ENCODE assay signal across 1 cellular context in genomic region chrX:142233400-142233799, GRCh38.
TF ChIP-seq lines count a peak whose summit lies in the region.

No MANE protein-coding gene starts in this region.

TF ChIP-seq in HepG2, 621 proteins besides CTCF, POLR2A, EP300 and RAD21 (continued from another document):
- TF ChIP-seq IRF2 (CRISPR knock-in tag; IDR thresholded peaks at IDR 0.05) (no peak), ZSCAN20 (CRISPR knock-in tag; IDR thresholded peaks at IDR 0.05; ENCODE audit: borderline replicate concordance) (no peak), NONO (IDR thresholded peaks at IDR 0.05) (no peak), NONO (CRISPR knock-in tag; conservative IDR thresholded peaks at IDR 0.05) (no peak), MED1 (CRISPR knock-in tag; IDR thresholded peaks at IDR 0.05) (no peak), SNRNP70 (IDR thresholded peaks at IDR 0.05; ENCODE audit: low read depth, low read length) (no peak), ARID3A (IDR thresholded peaks at IDR 0.05; ENCODE audit: low read depth, low read length) (no peak), LRRFIP1 (CRISPR knock-in tag; conservative IDR thresholded peaks at IDR 0.05) (no peak), TCF12 (IDR thresholded peaks at IDR 0.05) (no peak), TCF12 (CRISPR knock-in tag; IDR thresholded peaks at IDR 0.05) (no peak), NFIC (IDR thresholded peaks at IDR 0.05; ENCODE audit: low read length) (no peak), ZNF589 (CRISPR knock-in tag; conservative IDR thresholded peaks at IDR 0.05) (no peak), ATF4 (CRISPR knock-in tag; IDR thresholded peaks at IDR 0.05) (no peak), CC2D1A (CRISPR knock-in tag; IDR thresholded peaks at IDR 0.05) (no peak), ZNF841 (CRISPR knock-in tag; IDR thresholded peaks at IDR 0.05; ENCODE audit: borderline replicate concordance) (no peak), ZFP36L2 (CRISPR knock-in tag; IDR thresholded peaks at IDR 0.05) (no peak)
- TF ChIP-seq, protein P1, sequence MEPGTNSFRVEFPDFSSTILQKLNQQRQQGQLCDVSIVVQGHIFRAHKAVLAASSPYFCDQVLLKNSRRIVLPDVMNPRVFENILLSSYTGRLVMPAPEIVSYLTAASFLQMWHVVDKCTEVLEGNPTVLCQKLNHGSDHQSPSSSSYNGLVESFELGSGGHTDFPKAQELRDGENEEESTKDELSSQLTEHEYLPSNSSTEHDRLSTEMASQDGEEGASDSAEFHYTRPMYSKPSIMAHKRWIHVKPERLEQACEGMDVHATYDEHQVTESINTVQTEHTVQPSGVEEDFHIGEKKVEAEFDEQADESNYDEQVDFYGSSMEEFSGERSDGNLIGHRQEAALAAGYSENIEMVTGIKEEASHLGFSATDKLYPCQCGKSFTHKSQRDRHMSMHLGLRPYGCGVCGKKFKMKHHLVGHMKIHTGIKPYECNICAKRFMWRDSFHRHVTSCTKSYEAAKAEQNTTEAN (CRISPR knock-in tag; conservative IDR thresholded peaks at IDR 0.05): no peak
- TF ChIP-seq, protein P2, sequence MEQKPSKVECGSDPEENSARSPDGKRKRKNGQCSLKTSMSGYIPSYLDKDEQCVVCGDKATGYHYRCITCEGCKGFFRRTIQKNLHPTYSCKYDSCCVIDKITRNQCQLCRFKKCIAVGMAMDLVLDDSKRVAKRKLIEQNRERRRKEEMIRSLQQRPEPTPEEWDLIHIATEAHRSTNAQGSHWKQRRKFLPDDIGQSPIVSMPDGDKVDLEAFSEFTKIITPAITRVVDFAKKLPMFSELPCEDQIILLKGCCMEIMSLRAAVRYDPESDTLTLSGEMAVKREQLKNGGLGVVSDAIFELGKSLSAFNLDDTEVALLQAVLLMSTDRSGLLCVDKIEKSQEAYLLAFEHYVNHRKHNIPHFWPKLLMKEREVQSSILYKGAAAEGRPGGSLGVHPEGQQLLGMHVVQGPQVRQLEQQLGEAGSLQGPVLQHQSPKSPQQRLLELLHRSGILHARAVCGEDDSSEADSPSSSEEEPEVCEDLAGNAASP (CRISPR knock-in tag; IDR thresholded peaks at IDR 0.05; ENCODE audit: borderline replicate concordance): no peak
- TF ChIP-seq, protein P3, sequence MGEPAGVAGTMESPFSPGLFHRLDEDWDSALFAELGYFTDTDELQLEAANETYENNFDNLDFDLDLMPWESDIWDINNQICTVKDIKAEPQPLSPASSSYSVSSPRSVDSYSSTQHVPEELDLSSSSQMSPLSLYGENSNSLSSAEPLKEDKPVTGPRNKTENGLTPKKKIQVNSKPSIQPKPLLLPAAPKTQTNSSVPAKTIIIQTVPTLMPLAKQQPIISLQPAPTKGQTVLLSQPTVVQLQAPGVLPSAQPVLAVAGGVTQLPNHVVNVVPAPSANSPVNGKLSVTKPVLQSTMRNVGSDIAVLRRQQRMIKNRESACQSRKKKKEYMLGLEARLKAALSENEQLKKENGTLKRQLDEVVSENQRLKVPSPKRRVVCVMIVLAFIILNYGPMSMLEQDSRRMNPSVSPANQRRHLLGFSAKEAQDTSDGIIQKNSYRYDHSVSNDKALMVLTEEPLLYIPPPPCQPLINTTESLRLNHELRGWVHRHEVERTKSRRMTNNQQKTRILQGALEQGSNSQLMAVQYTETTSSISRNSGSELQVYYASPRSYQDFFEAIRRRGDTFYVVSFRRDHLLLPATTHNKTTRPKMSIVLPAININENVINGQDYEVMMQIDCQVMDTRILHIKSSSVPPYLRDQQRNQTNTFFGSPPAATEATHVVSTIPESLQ (CRISPR knock-in tag; conservative IDR thresholded peaks at IDR 0.05): no peak
- TF ChIP-seq, protein P4, sequence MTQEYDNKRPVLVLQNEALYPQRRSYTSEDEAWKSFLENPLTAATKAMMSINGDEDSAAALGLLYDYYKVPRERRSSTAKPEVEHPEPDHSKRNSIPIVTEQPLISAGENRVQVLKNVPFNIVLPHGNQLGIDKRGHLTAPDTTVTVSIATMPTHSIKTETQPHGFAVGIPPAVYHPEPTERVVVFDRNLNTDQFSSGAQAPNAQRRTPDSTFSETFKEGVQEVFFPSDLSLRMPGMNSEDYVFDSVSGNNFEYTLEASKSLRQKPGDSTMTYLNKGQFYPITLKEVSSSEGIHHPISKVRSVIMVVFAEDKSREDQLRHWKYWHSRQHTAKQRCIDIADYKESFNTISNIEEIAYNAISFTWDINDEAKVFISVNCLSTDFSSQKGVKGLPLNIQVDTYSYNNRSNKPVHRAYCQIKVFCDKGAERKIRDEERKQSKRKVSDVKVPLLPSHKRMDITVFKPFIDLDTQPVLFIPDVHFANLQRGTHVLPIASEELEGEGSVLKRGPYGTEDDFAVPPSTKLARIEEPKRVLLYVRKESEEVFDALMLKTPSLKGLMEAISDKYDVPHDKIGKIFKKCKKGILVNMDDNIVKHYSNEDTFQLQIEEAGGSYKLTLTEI (CRISPR knock-in tag; conservative IDR thresholded peaks at IDR 0.05): no peak
